In genomic region chr15:57640935-57641682, GRCh38 we compare ENCODE assay signal across 8 cellular contexts. TPM values are rescaled to one million over a fixed set of nuclear protein-coding genes. Genes with fewer than 3 reads are reported as not detected.
DNase-seq lines count a peak whose midpoint lies in the region; ATAC-seq and TF ChIP-seq lines count a peak whose summit lies in the region.

No MANE protein-coding gene starts in this region.

- no peak overlapping the region for H3K27ac ChIP-seq in Peyer's patch

- H3K36me3 Mint-ChIP-seq in osteocyte (ENCODE audit: unreplicated experiment), result no peaks in the 10 kb centered on the region

- H3K27me3 Mint-ChIP-seq in osteocyte (ENCODE audit: unreplicated experiment), result peaks cover 37% of the 10 kb centered on the region

- H3K4me1 Mint-ChIP-seq in osteocyte (ENCODE audit: unreplicated experiment), result peaks cover 5% of the 10 kb centered on the region

- POLR2A ChIA-PET in GM10248 (lab: Yijun Ruan, JAX), result no interaction called here

- no peak overlapping the region for H3K4me3 Mint-ChIP-seq in osteocyte (ENCODE audit: unreplicated experiment)

- no peaks in the 10 kb centered on the region for H3K9me3 ChIP-seq in Peyer's patch

- H3K27me3 ChIP-seq in Peyer's patch, result no peaks in the 10 kb centered on the region

- H3K4me1 ChIP-seq in Peyer's patch, result no peaks in the 10 kb centered on the region

- no peak for TF ChIP-seq POLR2A in erythroblast (IDR thresholded peaks at IDR 0.05; ENCODE audit: low read length)
- no peak for TF ChIP-seq POLR2A in Peyer's patch (IDR thresholded peaks at IDR 0.05)

- H3K36me3 ChIP-seq in Peyer's patch, result peaks cover 0 to 57% (median 0%) of the 10 kb centered on the region in 3 donors

- CTCF ChIA-PET in GM10248 (lab: Yijun Ruan, JAX), result interaction anchor here (1.0 to 1.2 kb wide), 5 partner anchors 13 to 430 kb away, joined by 3 read pairs; no protein-coding TSS in a partner anchor

- H3K4me3 ChIP-seq in Peyer's patch, result no peak overlapping the region

- no peak overlapping the region for H3K27ac Mint-ChIP-seq in osteocyte (ENCODE audit: unreplicated experiment)

- TF ChIP-seq CTCF in GM10248 (IDR thresholded peaks at IDR 0.05; ENCODE audit: control extremely low read depth, extremely low read depth, low read depth, missing control alignments) (peak; percentile 25), osteocyte (IDR thresholded peaks at IDR 0.05) (peak; percentile 51), Peyer's patch (IDR thresholded peaks at IDR 0.05) (peak in 3 of 6 experiments; percentile 38 to 45 (median 38))

- ATAC-seq in HG03520 (IDR thresholded peaks at IDR 0.05; ENCODE audit: unreplicated experiment), result no peak

- DNase-seq in AG20443 (ENCODE audit: low spot score) (peak; percentile 67), GM10248 (ENCODE audit: extremely low spot score) (peak; percentile 29), OCI-M1 (lab: John Stamatoyannopoulos, UW) (peak; percentile 68), erythroblast (lab: John Stamatoyannopoulos, UW) (peak; percentile 14 to 16), osteocyte (ENCODE audit: extremely low spot score, unreplicated experiment) (no peak), Peyer's patch (no peak), CD1c-positive myeloid dendritic cell (ENCODE audit: extremely low spot score) (no peak)

- no peaks in the 10 kb centered on the region for H3K9me3 Mint-ChIP-seq in osteocyte (ENCODE audit: unreplicated experiment)

RNA-seq across cellular contexts. Expression of gene MYZAP, which starts 49.4 kb away (rescaled TPM):
- total RNA-seq in osteocyte (1.4 and 1.5 TPM in 2 replicates), Peyer's patch (10 to 100 TPM in 3 of 4 donors, 1 to 10 TPM in 1; 2.5 to 36.3 (median 17.4) TPM)

Comparison
In these comparisons a context has a peak if more than half of its experiments do, and no peak if none do; other contexts are left out.
1. DNase-seq: peak in AG20443 (single experiment), GM10248 (single experiment), OCI-M1 (single experiment) and erythroblast (2 of 2); none in osteocyte (single experiment), Peyer's patch (0 of 3) and CD1c-positive myeloid dendritic cell (single experiment).